1 cellular context compared by ENCODE assay signal in the genomic region with DNA sequence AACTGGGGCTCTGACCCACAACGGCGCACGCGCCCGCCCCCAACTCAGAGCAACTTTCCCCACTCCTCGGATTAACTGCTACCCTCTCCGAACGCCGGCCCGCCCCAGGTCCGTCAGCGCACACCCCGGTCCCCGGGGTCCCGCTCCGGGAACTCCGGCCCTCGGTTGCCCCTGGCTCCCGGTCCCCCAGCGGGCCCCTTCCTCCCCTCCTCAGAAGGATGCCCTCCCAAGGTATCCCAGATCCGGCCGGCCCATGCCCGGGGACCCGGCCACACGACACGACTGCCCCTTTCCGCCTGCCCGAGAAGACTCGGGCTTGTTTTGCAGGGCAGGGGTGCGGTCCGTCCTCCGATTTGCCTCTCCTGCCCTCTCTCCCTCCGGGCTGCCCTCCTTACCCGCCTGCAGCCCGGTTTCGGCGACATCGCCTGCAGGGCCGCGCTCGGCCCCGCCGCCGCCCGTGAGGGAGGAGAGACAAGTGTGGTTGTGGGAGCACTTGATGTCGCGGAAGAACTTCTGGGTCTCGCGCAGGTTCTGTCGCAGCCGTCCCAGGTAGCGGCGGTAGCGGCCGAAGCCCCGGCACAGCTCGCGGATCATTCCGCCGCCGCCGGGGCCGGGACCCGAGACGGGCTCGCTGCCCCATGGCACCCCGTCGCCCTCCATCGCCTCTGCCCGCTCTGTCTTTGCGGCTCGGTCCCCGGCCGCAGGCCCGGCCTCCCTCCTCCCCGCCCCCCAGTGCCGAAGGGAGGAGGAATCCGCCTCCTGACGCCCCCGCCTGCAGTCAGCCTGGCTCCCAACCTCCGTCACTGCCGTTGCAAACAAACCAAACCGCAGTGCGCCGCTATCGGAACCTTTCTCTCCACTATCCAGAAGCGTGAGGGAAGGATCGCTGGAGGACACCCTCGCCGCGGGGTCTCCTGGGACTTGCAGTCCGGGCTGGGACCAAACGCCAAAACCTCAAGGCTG.
TF ChIP-seq lines count a peak whose summit lies in the region.

TSS of gene DSTYK (minus strand) at position 827 of the 963 bp plus-strand sequence. CDS start at position 660, 167 bp downstream.

TF ChIP-seq in HepG2, 621 proteins besides CTCF, POLR2A, EP300 and RAD21 (continued from another document and continues in another):
- TF ChIP-seq TOE1 (CRISPR knock-in tag; IDR thresholded peaks at IDR 0.05), result no peak; the same call in 1 of the 2 replicates
- TF ChIP-seq ISX (CRISPR knock-in tag; conservative IDR thresholded peaks at IDR 0.05), result no peak
- TF ChIP-seq ZNF20 (CRISPR knock-in tag; IDR thresholded peaks at IDR 0.05), result 0 out of 2 replicates have a peak, but pooled peaks have one; percentile 66
- TF ChIP-seq ZNF274 (CRISPR knock-in tag; IDR thresholded peaks at IDR 0.05), result peak; percentile 89
- TF ChIP-seq RAD51 (IDR thresholded peaks at IDR 0.05; ENCODE audit: borderline replicate concordance), result no peak
- TF ChIP-seq ZNF430 (CRISPR knock-in tag; IDR thresholded peaks at IDR 0.05), result peak; percentile 76
- TF ChIP-seq RXRB (CRISPR knock-in tag; IDR thresholded peaks at IDR 0.05; ENCODE audit: borderline replicate concordance), result peak; percentile 75; the same call in 1 of the 2 replicates
- TF ChIP-seq, protein P1, sequence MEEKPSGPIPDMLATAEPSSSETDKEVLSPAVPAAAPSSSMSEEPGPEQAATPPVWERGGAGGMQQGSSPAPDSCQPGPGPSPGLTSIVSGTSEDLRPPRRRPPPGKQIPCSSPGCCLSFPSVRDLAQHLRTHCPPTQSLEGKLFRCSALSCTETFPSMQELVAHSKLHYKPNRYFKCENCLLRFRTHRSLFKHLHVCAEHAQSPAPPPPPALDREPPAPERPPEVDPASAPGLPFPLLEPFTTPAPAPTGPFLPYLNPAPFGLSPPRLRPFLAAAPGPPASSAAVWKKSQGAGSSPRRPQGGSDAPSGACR (CRISPR knock-in tag; IDR thresholded peaks at IDR 0.05), result peak; percentile 70; the same call in 1 of the 2 replicates
- TF ChIP-seq, protein P2, sequence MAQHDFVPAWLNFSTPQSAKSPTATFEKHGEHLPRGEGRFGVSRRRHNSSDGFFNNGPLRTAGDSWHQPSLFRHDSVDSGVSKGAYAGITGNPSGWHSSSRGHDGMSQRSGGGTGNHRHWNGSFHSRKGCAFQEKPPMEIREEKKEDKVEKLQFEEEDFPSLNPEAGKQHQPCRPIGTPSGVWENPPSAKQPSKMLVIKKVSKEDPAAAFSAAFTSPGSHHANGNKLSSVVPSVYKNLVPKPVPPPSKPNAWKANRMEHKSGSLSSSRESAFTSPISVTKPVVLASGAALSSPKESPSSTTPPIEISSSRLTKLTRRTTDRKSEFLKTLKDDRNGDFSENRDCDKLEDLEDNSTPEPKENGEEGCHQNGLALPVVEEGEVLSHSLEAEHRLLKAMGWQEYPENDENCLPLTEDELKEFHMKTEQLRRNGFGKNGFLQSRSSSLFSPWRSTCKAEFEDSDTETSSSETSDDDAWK (CRISPR knock-in tag; IDR thresholded peaks at IDR 0.05), result no peak
- TF ChIP-seq MTA3 (CRISPR knock-in tag; IDR thresholded peaks at IDR 0.05), result 0 out of 2 replicates have a peak, but pooled peaks have one; percentile 76
- TF ChIP-seq ATRX (CRISPR knock-in tag; IDR thresholded peaks at IDR 0.05; ENCODE audit: borderline replicate concordance), result no peak
- TF ChIP-seq FLYWCH1 (CRISPR knock-in tag; IDR thresholded peaks at IDR 0.05), result no peak
- TF ChIP-seq SRSF4 (IDR thresholded peaks at IDR 0.05; ENCODE audit: low read depth, low read length, poor library complexity, severe bottlenecking), result no peak
- peak; percentile 88; the same call in 1 of the 2 replicates for TF ChIP-seq FOXK1 (CRISPR knock-in tag; IDR thresholded peaks at IDR 0.05; ENCODE audit: borderline replicate concordance, low read depth)
- peak; percentile 91 for TF ChIP-seq RBFOX2 (IDR thresholded peaks at IDR 0.05; ENCODE audit: low read depth, low read length)
- TF ChIP-seq KAT2B (IDR thresholded peaks at IDR 0.05; ENCODE audit: borderline replicate concordance, low read depth, low read length), result no peak
- peak; percentile 87; the same call in 1 of the 2 replicates for TF ChIP-seq ZNF691 (CRISPR knock-in tag; IDR thresholded peaks at IDR 0.05; ENCODE audit: borderline replicate concordance, low read depth)
- TF ChIP-seq SIX4 (CRISPR knock-in tag; IDR thresholded peaks at IDR 0.05), result peak; percentile 65
- TF ChIP-seq, protein P3, sequence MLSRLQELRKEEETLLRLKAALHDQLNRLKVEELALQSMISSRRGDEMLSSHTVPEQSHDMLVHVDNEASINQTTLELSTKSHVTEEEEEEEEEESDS (CRISPR knock-in tag; IDR thresholded peaks at IDR 0.05; ENCODE audit: borderline replicate concordance), result 0 out of 2 replicates have a peak, but pooled peaks have one; percentile 61
- TF ChIP-seq, protein P4, sequence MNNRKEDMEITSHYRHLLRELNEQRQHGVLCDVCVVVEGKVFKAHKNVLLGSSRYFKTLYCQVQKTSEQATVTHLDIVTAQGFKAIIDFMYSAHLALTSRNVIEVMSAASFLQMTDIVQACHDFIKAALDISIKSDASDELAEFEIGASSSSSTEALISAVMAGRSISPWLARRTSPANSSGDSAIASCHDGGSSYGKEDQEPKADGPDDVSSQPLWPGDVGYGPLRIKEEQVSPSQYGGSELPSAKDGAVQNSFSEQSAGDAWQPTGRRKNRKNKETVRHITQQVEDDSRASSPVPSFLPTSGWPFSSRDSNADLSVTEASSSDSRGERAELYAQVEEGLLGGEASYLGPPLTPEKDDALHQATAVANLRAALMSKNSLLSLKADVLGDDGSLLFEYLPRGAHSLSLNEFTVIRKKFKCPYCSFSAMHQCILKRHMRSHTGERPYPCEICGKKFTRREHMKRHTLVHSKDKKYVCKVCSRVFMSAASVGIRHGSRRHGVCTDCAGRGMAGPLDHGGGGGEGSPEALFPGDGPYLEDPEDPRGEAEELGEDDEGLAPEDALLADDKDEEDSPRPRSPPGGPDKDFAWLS (CRISPR knock-in tag; IDR thresholded peaks at IDR 0.05; ENCODE audit: borderline replicate concordance), result 0 out of 2 replicates have a peak, but pooled peaks have one; percentile 57
- no peak; the same call in 1 of the 2 replicates for TF ChIP-seq NCOA1 (CRISPR knock-in tag; IDR thresholded peaks at IDR 0.05)
- 0 out of 2 replicates have a peak, but pooled peaks have one; percentile 26 for TF ChIP-seq ZNF484 (CRISPR knock-in tag; IDR thresholded peaks at IDR 0.05; ENCODE audit: borderline replicate concordance, low read depth)
- TF ChIP-seq HMGA1 (CRISPR knock-in tag; conservative IDR thresholded peaks at IDR 0.05), result no peak
- peak; percentile 29; the same call in 1 of the 2 replicates for TF ChIP-seq ZNF790 (CRISPR knock-in tag; IDR thresholded peaks at IDR 0.05; ENCODE audit: borderline replicate concordance)
- no peak for TF ChIP-seq SNRNP70 (IDR thresholded peaks at IDR 0.05; ENCODE audit: low read depth, low read length)
- no peak for TF ChIP-seq SOX6 (IDR thresholded peaks at IDR 0.05)
- TF ChIP-seq SOX6 (CRISPR knock-in tag; IDR thresholded peaks at IDR 0.05), result peak; percentile 65
- TF ChIP-seq SIN3A (IDR thresholded peaks at IDR 0.05; ENCODE audit: borderline replicate concordance, low read depth, low read length), result peak; percentile 20; the same call in 1 of the 2 replicates
- TF ChIP-seq PCBP1 (IDR thresholded peaks at IDR 0.05; ENCODE audit: borderline replicate concordance, low read depth, low read length), result peak; percentile 92; the same call in 1 of the 2 replicates
- TF ChIP-seq, protein P5, sequence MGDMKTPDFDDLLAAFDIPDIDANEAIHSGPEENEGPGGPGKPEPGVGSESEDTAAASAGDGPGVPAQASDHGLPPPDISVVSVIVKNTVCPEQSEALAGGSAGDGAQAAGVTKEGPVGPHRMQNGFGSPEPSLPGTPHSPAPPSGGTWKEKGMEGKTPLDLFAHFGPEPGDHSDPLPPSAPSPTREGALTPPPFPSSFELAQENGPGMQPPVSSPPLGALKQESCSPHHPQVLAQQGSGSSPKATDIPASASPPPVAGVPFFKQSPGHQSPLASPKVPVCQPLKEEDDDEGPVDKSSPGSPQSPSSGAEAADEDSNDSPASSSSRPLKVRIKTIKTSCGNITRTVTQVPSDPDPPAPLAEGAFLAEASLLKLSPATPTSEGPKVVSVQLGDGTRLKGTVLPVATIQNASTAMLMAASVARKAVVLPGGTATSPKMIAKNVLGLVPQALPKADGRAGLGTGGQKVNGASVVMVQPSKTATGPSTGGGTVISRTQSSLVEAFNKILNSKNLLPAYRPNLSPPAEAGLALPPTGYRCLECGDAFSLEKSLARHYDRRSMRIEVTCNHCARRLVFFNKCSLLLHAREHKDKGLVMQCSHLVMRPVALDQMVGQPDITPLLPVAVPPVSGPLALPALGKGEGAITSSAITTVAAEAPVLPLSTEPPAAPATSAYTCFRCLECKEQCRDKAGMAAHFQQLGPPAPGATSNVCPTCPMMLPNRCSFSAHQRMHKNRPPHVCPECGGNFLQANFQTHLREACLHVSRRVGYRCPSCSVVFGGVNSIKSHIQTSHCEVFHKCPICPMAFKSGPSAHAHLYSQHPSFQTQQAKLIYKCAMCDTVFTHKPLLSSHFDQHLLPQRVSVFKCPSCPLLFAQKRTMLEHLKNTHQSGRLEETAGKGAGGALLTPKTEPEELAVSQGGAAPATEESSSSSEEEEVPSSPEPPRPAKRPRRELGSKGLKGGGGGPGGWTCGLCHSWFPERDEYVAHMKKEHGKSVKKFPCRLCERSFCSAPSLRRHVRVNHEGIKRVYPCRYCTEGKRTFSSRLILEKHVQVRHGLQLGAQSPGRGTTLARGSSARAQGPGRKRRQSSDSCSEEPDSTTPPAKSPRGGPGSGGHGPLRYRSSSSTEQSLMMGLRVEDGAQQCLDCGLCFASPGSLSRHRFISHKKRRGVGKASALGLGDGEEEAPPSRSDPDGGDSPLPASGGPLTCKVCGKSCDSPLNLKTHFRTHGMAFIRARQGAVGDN (CRISPR knock-in tag; IDR thresholded peaks at IDR 0.05), result peak; percentile 90
- peak; percentile 94 for TF ChIP-seq ZNF510 (CRISPR knock-in tag; IDR thresholded peaks at IDR 0.05; ENCODE audit: low read depth)
- 0 out of 2 replicates have a peak, but pooled peaks have one; percentile 13 for TF ChIP-seq ZNF44 (CRISPR knock-in tag; IDR thresholded peaks at IDR 0.05)
- 0 out of 2 replicates have a peak, but pooled peaks have one; percentile 36 for TF ChIP-seq ZNF629 (CRISPR knock-in tag; conservative IDR thresholded peaks at IDR 0.05)
- TF ChIP-seq TBL1XR1 (IDR thresholded peaks at IDR 0.05; ENCODE audit: borderline replicate concordance, low read length, partially characterized antibody), result peak; percentile 78
- TF ChIP-seq EED (CRISPR knock-in tag; IDR thresholded peaks at IDR 0.05), result no peak; the same call in 1 of the 2 replicates
- peak; percentile 87; the same call in 1 of the 2 replicates for TF ChIP-seq ZFP41 (CRISPR knock-in tag; IDR thresholded peaks at IDR 0.05; ENCODE audit: borderline replicate concordance)
- no peak for TF ChIP-seq NFE2L2 (IDR thresholded peaks at IDR 0.05; ENCODE audit: low read length)
- TF ChIP-seq MEIS1 (CRISPR knock-in tag; IDR thresholded peaks at IDR 0.05; ENCODE audit: borderline replicate concordance), result peak; percentile 90
- no peak for TF ChIP-seq RORA (CRISPR knock-in tag; IDR thresholded peaks at IDR 0.05)
- TF ChIP-seq, protein P6, sequence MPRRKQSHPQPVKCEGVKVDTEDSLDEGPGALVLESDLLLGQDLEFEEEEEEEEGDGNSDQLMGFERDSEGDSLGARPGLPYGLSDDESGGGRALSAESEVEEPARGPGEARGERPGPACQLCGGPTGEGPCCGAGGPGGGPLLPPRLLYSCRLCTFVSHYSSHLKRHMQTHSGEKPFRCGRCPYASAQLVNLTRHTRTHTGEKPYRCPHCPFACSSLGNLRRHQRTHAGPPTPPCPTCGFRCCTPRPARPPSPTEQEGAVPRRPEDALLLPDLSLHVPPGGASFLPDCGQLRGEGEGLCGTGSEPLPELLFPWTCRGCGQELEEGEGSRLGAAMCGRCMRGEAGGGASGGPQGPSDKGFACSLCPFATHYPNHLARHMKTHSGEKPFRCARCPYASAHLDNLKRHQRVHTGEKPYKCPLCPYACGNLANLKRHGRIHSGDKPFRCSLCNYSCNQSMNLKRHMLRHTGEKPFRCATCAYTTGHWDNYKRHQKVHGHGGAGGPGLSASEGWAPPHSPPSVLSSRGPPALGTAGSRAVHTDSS (CRISPR knock-in tag; conservative IDR thresholded peaks at IDR 0.05), result 0 out of 2 replicates have a peak, but pooled peaks have one; percentile 95
- TF ChIP-seq FOXA3 (CRISPR knock-in tag; IDR thresholded peaks at IDR 0.05), result peak; percentile 77
- no peak for TF ChIP-seq SMAD9 (CRISPR knock-in tag; IDR thresholded peaks at IDR 0.05)
- TF ChIP-seq PHF21A (CRISPR knock-in tag; IDR thresholded peaks at IDR 0.05), result peak; percentile 87
- no peak for TF ChIP-seq NCOA5 (CRISPR knock-in tag; IDR thresholded peaks at IDR 0.05)
- TF ChIP-seq TBX3 (IDR thresholded peaks at IDR 0.05; ENCODE audit: borderline replicate concordance), result no peak; the same call in 1 of the 2 replicates
- 0 out of 2 replicates have a peak, but pooled peaks have one; percentile 21 for TF ChIP-seq ATF3 (CRISPR knock-in tag; IDR thresholded peaks at IDR 0.05)
- peak; percentile 60; the same call in 1 of the 2 replicates for TF ChIP-seq MAX (IDR thresholded peaks at IDR 0.05)
- TF ChIP-seq MED1 (CRISPR knock-in tag; IDR thresholded peaks at IDR 0.05), result peak; percentile 84
- no peak for TF ChIP-seq MBD4 (IDR thresholded peaks at IDR 0.05; ENCODE audit: borderline replicate concordance, low read length)
